8 cellular contexts compared by ENCODE assay signal in the genomic region with DNA sequence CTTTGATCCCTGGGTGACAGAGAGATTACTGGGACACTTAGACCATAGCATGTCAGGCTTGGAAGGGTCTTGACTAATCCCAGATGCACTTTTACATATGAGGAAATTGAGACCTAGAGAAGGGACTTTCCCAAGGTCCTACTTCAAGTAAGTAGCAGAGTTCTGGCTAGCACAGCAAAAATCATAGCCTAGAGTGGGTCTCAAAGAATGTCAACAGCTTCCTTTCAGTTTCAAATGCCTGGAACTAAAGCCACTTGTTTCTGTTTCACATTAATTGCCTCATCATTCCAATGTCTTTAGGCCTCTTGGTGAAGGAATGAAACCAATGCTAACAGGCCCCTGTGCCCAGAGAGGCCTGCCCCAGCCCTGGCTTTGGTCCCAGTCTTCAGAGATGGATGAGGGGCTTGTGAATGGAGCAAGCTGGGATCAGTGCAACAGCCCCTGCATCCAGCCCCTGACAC. TPM values are rescaled to one million over a fixed set of nuclear protein-coding genes. Genes with fewer than 3 reads are reported as not detected.
DNase-seq lines count a peak whose midpoint lies in the region; ATAC-seq and TF ChIP-seq lines count a peak whose summit lies in the region.

No MANE protein-coding gene starts in this region.

- H3K9me3 ChIP-seq in adipocyte (ENCODE audit: control insufficient read depth, low read length): peaks cover 11% of the 10 kb centered on the region
- H3K9me3 ChIP-seq in muscle layer of duodenum (ENCODE audit: control insufficient read depth in 1 of 2, low read length in 2 of 2): no peaks in the 10 kb centered on the region
- H3K9me3 ChIP-seq in ovary: no peaks in the 10 kb centered on the region

- TF ChIP-seq CTCF in GM13976 (IDR thresholded peaks at IDR 0.05; ENCODE audit: borderline replicate concordance, control extremely low read depth, extremely low read depth, insufficient read depth, missing control alignments): no peak
- TF ChIP-seq CTCF in ovary (IDR thresholded peaks at IDR 0.05): no peak

- no peak for TF ChIP-seq POLR2A in ovary (IDR thresholded peaks at IDR 0.05)

- peak; percentile 42 for ATAC-seq in HG02884 (IDR thresholded peaks at IDR 0.05; ENCODE audit: unreplicated experiment)

- intact Hi-C loops in ovary (cut with DNase I): no loop called here

- H3K4me3 ChIP-seq in adipocyte (ENCODE audit: low read length): no peak overlapping the region
- no peak overlapping the region for H3K4me3 ChIP-seq in muscle layer of duodenum (ENCODE audit: low read depth in 1 of 2, low read length in 2 of 2)
- H3K4me3 ChIP-seq in ovary: no peak overlapping the region

- H3K36me3 ChIP-seq in adipocyte (ENCODE audit: control insufficient read depth, insufficient read depth, low read length, severe bottlenecking) (no peaks in the 10 kb centered on the region), muscle layer of duodenum (ENCODE audit: control insufficient read depth in 1 of 2, insufficient read depth in 2 of 2, low read length in 2 of 2) (no peaks in the 10 kb centered on the region), ovary (no peaks in the 10 kb centered on the region)

- H3K4me1 ChIP-seq in adipocyte (ENCODE audit: control insufficient read depth, insufficient read depth, low read length): peaks cover 54% of the 10 kb centered on the region
- H3K4me1 ChIP-seq in muscle layer of duodenum (ENCODE audit: control insufficient read depth in 1 of 2, insufficient read depth in 2 of 2, low read length in 2 of 2): peaks cover 9 to 15% of the 10 kb centered on the region in 2 donors
- no peaks in the 10 kb centered on the region for H3K4me1 ChIP-seq in ovary (ENCODE audit: insufficient read depth)

- H3K27me3 ChIP-seq in adipocyte (replicated peaks; ENCODE audit: control insufficient read depth, insufficient read depth, low read length) (no peaks in the 10 kb centered on the region), muscle layer of duodenum (ENCODE audit: low read depth, low read length) (no peaks in the 10 kb centered on the region), ovary (no peaks in the 10 kb centered on the region)

- H3K9ac ChIP-seq in adipocyte (ENCODE audit: low read length): peak overlapping the region; percentile 86

- TF ChIP-seq EP300 in ovary (IDR thresholded peaks at IDR 0.05): no peak

- H3K27ac ChIP-seq in muscle layer of duodenum (ENCODE audit: low read length) (peak overlapping the region; percentile 22), ovary (no peak overlapping the region)

- DNase-seq in DMS79 (lab: John Stamatoyannopoulos, UW) (peak; percentile 42), adipocyte (ENCODE audit: low read depth) (peak; percentile 77), GM13976 (ENCODE audit: low spot score) (no peak), ovary (no peak), NCI-H1694 treated with DMSO at 0.1 percent for 48 hours (lab: John Stamatoyannopoulos, UW) (no peak)
- DNase-seq in stimulated activated CD4-positive, alpha-beta T cell treated with anti-CD3 and anti-CD28 coated beads, Interleukin-4, amount 100 ng/mL, for 4 hours: no peak

- in situ Hi-C loops in GM13976 (cut with MboI; ENCODE audit: low sequenced_read_pairs, unreplicated experiment): no loop called here

RNA-seq across cellular contexts. Expression of gene ATF3, which starts 26.6 kb away (rescaled TPM):
- total RNA-seq in ovary: 100 to 1,000 TPM in 1 of 7 donors, 10 to 100 TPM in 3, 1 to 10 TPM in 3; 2.9 to 132 (median 19.4) TPM
- polyA plus RNA-seq in ovary: 10 to 100 TPM in 1 of 2 donors, 1 to 10 TPM in 1; 5.1 to 29.2 TPM

Comparison
In these comparisons a context has a peak if more than half of its experiments do, and no peak if none do; other contexts are left out.
1. DNase-seq: peak in DMS79 (single experiment) and adipocyte (single experiment); none in GM13976 (single experiment), ovary (0 of 5), stimulated activated CD4-positive, alpha-beta T cell treated with anti-CD3 and anti-CD28 coated beads, Interleukin-4, amount 100 ng/mL, for 4 hours (0 of 2) and NCI-H1694 treated with DMSO at 0.1 percent for 48 hours (single experiment).